13 cellular contexts compared by ENCODE assay signal in the genomic region with DNA sequence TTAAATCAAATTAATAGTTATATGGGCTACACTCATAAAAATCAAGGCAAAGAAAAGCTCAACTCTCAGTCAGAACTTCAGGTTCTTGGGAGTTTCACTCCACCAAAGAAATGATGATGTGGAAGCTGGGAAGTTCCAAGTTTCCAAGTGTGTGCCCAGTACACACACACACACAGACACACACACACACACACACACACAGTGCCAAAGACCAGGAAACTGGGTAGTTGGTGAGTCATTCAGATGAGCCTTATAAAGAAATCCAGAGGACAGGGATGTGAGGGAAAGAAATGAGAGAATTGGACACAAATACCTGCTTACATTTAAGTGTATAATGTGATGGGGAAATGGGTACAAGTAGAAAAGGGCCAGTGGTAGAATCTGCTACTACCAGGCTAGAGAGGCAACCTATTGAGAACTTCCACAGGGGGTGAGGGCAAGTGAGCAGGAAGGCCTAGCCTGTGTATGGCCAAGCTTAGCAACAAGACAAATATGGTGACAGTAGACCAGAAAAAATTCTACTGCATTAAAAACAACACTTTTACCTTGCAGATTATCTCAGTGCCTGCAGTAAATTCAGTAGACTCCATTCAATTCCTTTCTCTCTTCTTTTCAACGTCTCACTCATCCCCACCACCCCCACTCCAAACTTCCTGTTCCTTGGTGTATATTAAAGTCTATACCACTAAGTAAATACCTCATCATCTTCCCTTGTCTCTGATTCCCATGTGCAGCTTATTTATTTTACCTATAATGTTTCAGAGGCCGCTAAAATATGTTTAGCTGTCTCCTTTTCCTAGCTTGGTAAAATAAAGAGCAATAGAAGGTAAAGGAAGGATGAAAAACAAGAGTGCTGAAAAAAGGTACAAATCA.
A peak's percentile ranks its signal among the peaks of the same experiment; 100 is the strongest.
DNase-seq lines count a peak whose midpoint lies in the region; ATAC-seq, FAIRE-seq and TF ChIP-seq lines count a peak whose summit lies in the region.
"Had no signal": no experiment of that assay in that cellular context is flagged by ENCODE, and none has a peak within 500 bp of the region (broad histone marks: within the 10 kb centered on the region; RNA-seq: fewer than 3 reads in every experiment).

No MANE protein-coding gene starts in this region.

- peaks cover 0 to 3% (median 0%) of the 10 kb centered on the region in 4 experiments; a peak in 1 of 7 replicates for H3K4me1 ChIP-seq in H1 (replicated peaks in 1 of 4; ENCODE audit: control insufficient read depth in 3 of 4, insufficient read depth in 4 of 4, low read length in 3 of 4)
- H3K4me1 ChIP-seq in psoas muscle: peaks cover 1% of the 10 kb centered on the region

- no peaks in the 10 kb centered on the region for H3K79me1 ChIP-seq in H1 (ENCODE audit: low read depth, low read length)

- no peaks in the 10 kb centered on the region for H3K79me2 ChIP-seq in H1 (ENCODE audit: control insufficient read depth in 1 of 2, insufficient read depth in 2 of 2, low read length in 2 of 2)

- H3K9me3 ChIP-seq in H1 (ENCODE audit: insufficient read depth in 2 of 2, low read depth in 1 of 2, low read length in 1 of 2) (no peaks in the 10 kb centered on the region), psoas muscle (no peaks in the 10 kb centered on the region)

- H2BK20ac ChIP-seq in H1 (ENCODE audit: low read length): no peak overlapping the region; the same call in 1 of the 2 replicates

- no peak overlapping the region for H2BK12ac ChIP-seq in H1 (ENCODE audit: low read depth, low read length)

- H3K23ac ChIP-seq in H1 (ENCODE audit: insufficient read length): no peak overlapping the region

- no peak overlapping the region for H2BK15ac ChIP-seq in H1 (ENCODE audit: low read length)

- H2BK5ac ChIP-seq in H1 (ENCODE audit: low read depth, low read length): no peak overlapping the region

- ATAC-seq in psoas muscle: no peak
- no peak for ATAC-seq in stimulated activated naive CD8-positive, alpha-beta T cell treated with anti-CD3 and anti-CD28 coated beads, Interleukin-15, Interleukin-2, amounts not matched to agents 100 U/mL and 50 U/mL, for 24 hours

- no peak overlapping the region for H4K91ac ChIP-seq in H1 (replicated peaks; ENCODE audit: insufficient read length, low read length)

- TF ChIP-seq CTCF in H1 (IDR thresholded peaks at IDR 0.05; ENCODE audit: control extremely low read depth in 1 of 3, insufficient read depth in 1 of 3, low read depth in 1 of 3, low read length in 3 of 3) (no peak), psoas muscle (IDR thresholded peaks at IDR 0.05) (no peak)

- H2AK5ac ChIP-seq in H1 (ENCODE audit: low read depth, low read length): no peak overlapping the region

- intact Hi-C loops in psoas muscle (cut with DNase I): loop anchor here (1.0 to 10.0 kb wide), 2 partner anchors 39 to 487 kb away; no protein-coding TSS in a partner anchor

- DNase-seq in Caki2 (ENCODE audit: low read depth) (peak; percentile 69), NCI-H69 (lab: John Stamatoyannopoulos, UW) (peak; percentile 33), H1 (ENCODE audit: low read depth in 1 of 2, low spot score in 2 of 2) (no peak), mucosa of gallbladder (ENCODE audit: low spot score) (peak; percentile 52), psoas muscle (no peak), NCI-H1930 (lab: John Stamatoyannopoulos, UW) (no peak), T-helper 9 cell (no peak)
- DNase-seq in stimulated activated naive CD8-positive, alpha-beta T cell treated with anti-CD3 and anti-CD28 coated beads, Interleukin-15, Interleukin-2, amounts not matched to agents 100 U/mL and 50 U/mL, for 24 hours: no peak
- DNase-seq: activated naive CD4-positive, alpha-beta T cell; CD4-positive, CD25-positive, alpha-beta regulatory T cell; effector CD4-positive, alpha-beta T cell; WERI-Rb-1 had no signal

- no peak for FAIRE-seq in H1 (lab: Jason Lieb, UNC)
- FAIRE-seq: GM12891 had no signal

- H3K14ac ChIP-seq in H1 (ENCODE audit: insufficient read length): no peak overlapping the region

- H3K23me2 ChIP-seq in H1 (ENCODE audit: low read depth, low read length): no peaks in the 10 kb centered on the region

- TF ChIP-seq RAD21 in H1 (IDR thresholded peaks at IDR 0.05 in 1 of 2, conservative IDR thresholded peaks at IDR 0.05 in 1 of 2; ENCODE audit: low read depth in 2 of 2, low read length in 2 of 2): no peak

- TF ChIP-seq POLR2A in H1 (IDR thresholded peaks at IDR 0.05; ENCODE audit: control extremely low read depth in 1 of 2, low read depth in 2 of 2, low read length in 2 of 2): no peak

- H3K27me3 ChIP-seq in H1 (replicated peaks in 1 of 4; ENCODE audit: control insufficient read depth in 3 of 4, extremely low read depth in 1 of 4, insufficient read depth in 3 of 4, low read length in 3 of 4): no peaks in the 10 kb centered on the region
- H3K27me3 ChIP-seq in psoas muscle (ENCODE audit: insufficient read depth in 3 of 3, low read length in 2 of 3): no peaks in the 10 kb centered on the region

- H3K9ac ChIP-seq in H1 (replicated peaks in 1 of 4; ENCODE audit: extremely low read depth in 1 of 4, low read depth in 3 of 4, low read length in 3 of 4): no peak overlapping the region

- H2BK120ac ChIP-seq in H1 (replicated peaks; ENCODE audit: low read depth, low read length): no peak overlapping the region

- no peak overlapping the region for H4K8ac ChIP-seq in H1 (ENCODE audit: extremely low read depth, insufficient read depth, low read length)

- no peak for TF ChIP-seq EP300 in H1 (IDR thresholded peaks at IDR 0.05; ENCODE audit: borderline replicate concordance in 1 of 2, low read depth in 2 of 2, low read length in 2 of 2)

- POLR2A ChIA-PET in H1 (lab: Charles Lee; ENCODE audit: partially characterized antibody): no interaction called here

- H4K5ac ChIP-seq in H1 (ENCODE audit: insufficient read length, low read depth, low read length): no peak overlapping the region

- H3K18ac ChIP-seq in H1 (ENCODE audit: extremely low read depth, low read length): no peak overlapping the region

- in situ Hi-C loops in Caki2 (cut with HindIII; ENCODE audit: low pct_unique_long_range_greater_than_20kb, low sequenced_read_pairs): no loop called here

- no peak overlapping the region for H3K4me3 ChIP-seq in H1 (ENCODE audit: extremely low read depth in 1 of 4, insufficient read depth in 2 of 4, low read depth in 3 of 4, low read length in 4 of 4)
- no peak overlapping the region for H3K4me3 ChIP-seq in psoas muscle

- no peak overlapping the region for H3K4me2 ChIP-seq in H1 (ENCODE audit: insufficient read depth in 1 of 2, low read depth in 2 of 2, low read length in 2 of 2)

- 88 to 100% methylated on average over 1 to 2 of the region's 2 CpGs for WGBS in H1 (ENCODE audit: extremely low coverage in 1 of 2, insufficient coverage in 1 of 2, insufficient read length in 1 of 2, insufficient replicate concordance in 2 of 2, low coverage in 1 of 2, low lambda C conversion rate in 2 of 2, missing lambda C conversion rate in 1 of 2), 2 experiments
- 77 to 81% (median 79%) methylated on average over 2 of the region's 2 CpGs for WGBS in psoas muscle, 3 donors

- CTCF ChIA-PET in H1 (lab: Charles Lee; ENCODE audit: partially characterized antibody): interaction anchor here (0.5 to 1.2 kb wide), 5 partner anchors 64 to 484 kb away, joined by 3 to 4 read pairs (median 3); no protein-coding TSS in a partner anchor

- H2AFZ ChIP-seq in H1 (ENCODE audit: low read length): peak overlapping the region; percentile 37; the same call in 1 of the 2 replicates

- no peak overlapping the region for H3K4ac ChIP-seq in H1 (replicated peaks; ENCODE audit: insufficient read length, low read depth, low read length)

- H3K27ac ChIP-seq in H1 (ENCODE audit: low read depth, low read length): no peak overlapping the region
- no peak overlapping the region for H3K27ac ChIP-seq in psoas muscle
- H3K27ac ChIP-seq: WERI-Rb-1 had no signal

- H3K56ac ChIP-seq in H1 (replicated peaks; ENCODE audit: insufficient read length, low read depth, low read length): no peak overlapping the region

- H3K36me3 ChIP-seq in H1 (ENCODE audit: control insufficient read depth in 2 of 4, insufficient read depth in 4 of 4, low read length in 3 of 4): no peaks in the 10 kb centered on the region
- no peaks in the 10 kb centered on the region for H3K36me3 ChIP-seq in psoas muscle (ENCODE audit: insufficient read depth in 1 of 2, low read depth in 1 of 2)
- H3K36me3 ChIP-seq: WERI-Rb-1 had no signal

- H4K20me1 ChIP-seq in H1 (replicated peaks in 1 of 2; ENCODE audit: control insufficient read depth in 1 of 2, insufficient read depth in 2 of 2, low read length in 2 of 2): no peaks in the 10 kb centered on the region

TF ChIP-seq in H1, 55 proteins besides CTCF, POLR2A, EP300 and RAD21:
- TF ChIP-seq SAP30 (IDR thresholded peaks at IDR 0.05; ENCODE audit: insufficient read depth, insufficient replicate concordance, low read length) (no peak), BRCA1 (IDR thresholded peaks at IDR 0.05; ENCODE audit: low read depth, low read length) (no peak), CBX8 (IDR thresholded peaks at IDR 0.05; ENCODE audit: borderline replicate concordance, low read depth, low read length) (no peak)

Comparison
In these comparisons a context has a peak if more than half of its experiments do, and no peak if none do; other contexts are left out.
1. DNase-seq: peak in Caki2 (single experiment), NCI-H69 (single experiment) and mucosa of gallbladder (single experiment); none in H1 (0 of 2), psoas muscle (0 of 2), NCI-H1930 (0 of 2), stimulated activated naive CD8-positive, alpha-beta T cell treated with anti-CD3 and anti-CD28 coated beads, Interleukin-15, Interleukin-2, amounts not matched to agents 100 U/mL and 50 U/mL, for 24 hours (single experiment) and T-helper 9 cell (single experiment).